ENCODE assay signal across 14 cellular contexts in the genomic region with DNA sequence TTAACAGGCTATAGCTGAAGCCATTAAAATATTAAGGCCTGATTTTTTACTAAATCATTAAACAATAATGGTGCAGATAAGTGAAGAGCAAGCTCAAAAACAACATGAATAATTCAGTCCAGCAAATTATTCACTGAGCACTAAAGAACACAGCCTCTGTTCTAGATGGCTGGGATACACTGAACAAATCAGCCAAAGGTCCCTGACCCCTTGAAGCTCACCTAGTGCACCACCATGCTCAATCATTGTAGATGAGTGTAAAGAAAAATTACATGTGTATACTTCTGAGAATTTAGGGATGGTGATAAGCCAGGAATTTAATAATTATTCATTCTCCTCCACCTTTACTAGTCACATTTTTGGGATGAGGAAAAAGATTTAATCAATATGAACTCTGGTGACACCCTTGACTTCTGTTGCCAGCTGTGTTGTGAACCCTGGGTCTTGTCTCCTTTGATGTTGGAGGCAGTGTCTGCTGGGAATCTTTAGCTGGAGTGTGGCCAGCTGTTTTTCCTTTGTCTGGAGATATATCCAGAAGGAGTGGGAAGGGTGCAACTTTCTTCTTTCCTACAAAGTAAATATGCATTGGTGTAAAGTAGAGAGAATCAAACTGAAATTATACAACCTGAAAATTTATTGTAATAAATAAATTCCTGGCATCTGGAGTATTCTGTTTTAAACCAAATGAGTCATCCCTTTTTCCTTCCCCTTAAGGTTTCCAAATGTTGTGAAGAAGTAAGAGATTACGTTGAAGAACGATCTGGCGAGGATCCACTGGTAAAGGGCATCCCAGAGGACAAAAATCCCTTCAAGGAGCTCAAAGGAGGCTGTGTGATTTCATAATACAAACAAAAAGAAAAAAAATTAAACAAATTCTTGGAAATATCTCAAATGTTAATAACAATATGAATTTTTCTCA. TPM values are rescaled to one million over a fixed set of nuclear protein-coding genes. Genes with fewer than 3 reads are reported as not detected.
DNase-seq lines count a peak whose midpoint lies in the region; FAIRE-seq and TF ChIP-seq lines count a peak whose summit lies in the region.
"Had no signal": no experiment of that assay in that cellular context is flagged by ENCODE, and none has a peak within 500 bp of the region (broad histone marks: within the 10 kb centered on the region; RNA-seq: fewer than 3 reads in every experiment).

No MANE protein-coding gene starts in this region.

- no peaks in the 10 kb centered on the region for H3K36me3 Mint-ChIP-seq in activated T-helper 1 cell treated with anti-CD3 and anti-CD28 coated beads, Interleukin-12 subunit alpha, Interleukin-12 subunit beta, Interleukin-2, Interleukin-4 antibody, amounts not matched to agents 30 ng/mL and 10 ng/mL and 1 ng/mL, durations not matched to agents 14 hours and 24 hours and 36 hours (ENCODE audit: low read depth)

- H3K9me3 ChIP-seq in keratinocyte (ENCODE audit: control insufficient read depth, low read depth, low read length) (no peaks in the 10 kb centered on the region), subcutaneous abdominal adipose tissue (ENCODE audit: control insufficient read depth in 5 of 5, low read length in 5 of 5) (no peaks in the 10 kb centered on the region)

- H4K20me1 ChIP-seq in keratinocyte (ENCODE audit: control insufficient read depth, extremely low read depth, insufficient read depth, low read length), result no peaks in the 10 kb centered on the region

- H3K4me3 ChIP-seq in bronchial epithelial cell (ENCODE audit: low read depth, low read length), result no peak overlapping the region
- H3K4me3 ChIP-seq in keratinocyte (ENCODE audit: control insufficient read depth in 2 of 3, extremely low read depth in 1 of 3, insufficient read depth in 2 of 3, low read depth in 1 of 3, low read length in 3 of 3), result no peak overlapping the region
- H3K4me3 ChIP-seq in subcutaneous abdominal adipose tissue (ENCODE audit: low read depth in 1 of 5, low read length in 5 of 5), result no peak overlapping the region

- H3K79me2 ChIP-seq in keratinocyte (ENCODE audit: control insufficient read depth, insufficient read depth, low read length), result no peaks in the 10 kb centered on the region

- H3K27ac ChIP-seq in keratinocyte (ENCODE audit: control insufficient read depth, insufficient read depth, low read length), result no peak overlapping the region
- H3K27ac ChIP-seq in subcutaneous abdominal adipose tissue (ENCODE audit: low read depth, low read length), result peak overlapping the region; percentile 92

- H3K9me1 ChIP-seq in keratinocyte (ENCODE audit: control insufficient read depth, extremely low read depth, insufficient read depth, low read length), result no peaks in the 10 kb centered on the region

- no peaks in the 10 kb centered on the region for H3K9me3 Mint-ChIP-seq in activated T-helper 1 cell treated with anti-CD3 and anti-CD28 coated beads, Interleukin-12 subunit alpha, Interleukin-12 subunit beta, Interleukin-2, Interleukin-4 antibody, amounts not matched to agents 30 ng/mL and 10 ng/mL and 1 ng/mL, durations not matched to agents 14 hours and 24 hours and 36 hours
- H3K9me3 Mint-ChIP-seq: activated T-helper 2 cell treated with anti-CD3 and anti-CD28 coated beads, Interferon-gamma antibody, Interleukin-2, Interleukin-4, amounts not matched to agents 10 μg/mL and 5 μg/mL and 100 μg/mL, durations not matched to agents 14 hours and 24 hours and 36 hours had no signal

- H3K4me1 ChIP-seq in keratinocyte (ENCODE audit: control insufficient read depth, extremely low read depth, insufficient read depth, low read length) (peaks cover 5% of the 10 kb centered on the region), subcutaneous abdominal adipose tissue (ENCODE audit: control insufficient read depth in 5 of 5, insufficient read depth in 5 of 5, low read length in 5 of 5) (peaks cover 0 to 21% (median 14%) of the 10 kb centered on the region in 5 donors)

- H3K27ac Mint-ChIP-seq in activated T-helper 1 cell treated with anti-CD3 and anti-CD28 coated beads, Interleukin-12 subunit alpha, Interleukin-12 subunit beta, Interleukin-2, Interleukin-4 antibody, amounts not matched to agents 30 ng/mL and 10 ng/mL and 1 ng/mL, durations not matched to agents 14 hours and 24 hours and 36 hours, result no peak overlapping the region
- H3K27ac Mint-ChIP-seq: activated CD4-positive, alpha-beta T cell treated with anti-CD3 and anti-CD28 coated beads for 36 hours; activated T-helper 2 cell treated with anti-CD3 and anti-CD28 coated beads, Interferon-gamma antibody, Interleukin-2, Interleukin-4, amounts not matched to agents 10 μg/mL and 5 μg/mL and 100 μg/mL, durations not matched to agents 14 hours and 24 hours and 36 hours had no signal

- H3K9ac ChIP-seq in keratinocyte (ENCODE audit: control insufficient read depth, extremely low read depth, insufficient read depth, low read length), result no peak overlapping the region
- peak overlapping the region in 1 of 5 donors; percentile 15 for H3K9ac ChIP-seq in subcutaneous abdominal adipose tissue (ENCODE audit: low read length in 5 of 5)

- no peak for TF ChIP-seq CTCF in bronchial epithelial cell (IDR thresholded peaks at IDR 0.05; ENCODE audit: insufficient read depth, low read length, severe bottlenecking)
- TF ChIP-seq CTCF in keratinocyte (optimal IDR thresholded peaks at IDR 0.05 in 1 of 3, IDR thresholded peaks at IDR 0.05 in 1 of 3, conservative IDR thresholded peaks at IDR 0.05 in 1 of 3; ENCODE audit: extremely low read depth in 1 of 3, insufficient read depth in 2 of 3, low read length in 3 of 3), result no peak

- H3K4me2 ChIP-seq in keratinocyte (ENCODE audit: control insufficient read depth, extremely low read depth, insufficient read depth, low read depth, low read length), result peak overlapping the region; percentile 16

- no peak overlapping the region for H2AFZ ChIP-seq in keratinocyte (ENCODE audit: control insufficient read depth, low read length)

- no peaks in the 10 kb centered on the region for H3K36me3 ChIP-seq in bronchial epithelial cell (ENCODE audit: control insufficient read depth, insufficient read depth, low read length)
- H3K36me3 ChIP-seq in keratinocyte (ENCODE audit: control insufficient read depth in 2 of 2, extremely low read depth in 1 of 2, insufficient read depth in 2 of 2, low read length in 2 of 2), result no peaks in the 10 kb centered on the region
- no peaks in the 10 kb centered on the region for H3K36me3 ChIP-seq in subcutaneous abdominal adipose tissue (ENCODE audit: control insufficient read depth in 5 of 5, insufficient read depth in 5 of 5, low read length in 5 of 5)

- dilution Hi-C loops in keratinocyte (cut with MboI; ENCODE audit: extremely low pct_ligation_motif_present, low sequenced_read_pairs), result no loop called here

- H3K27me3 Mint-ChIP-seq in activated T-helper 1 cell treated with anti-CD3 and anti-CD28 coated beads, Interleukin-12 subunit alpha, Interleukin-12 subunit beta, Interleukin-2, Interleukin-4 antibody, amounts not matched to agents 30 ng/mL and 10 ng/mL and 1 ng/mL, durations not matched to agents 14 hours and 24 hours and 36 hours (ENCODE audit: insufficient read depth), result peaks cover 14% of the 10 kb centered on the region

- DNase-seq in HT1080 (ENCODE audit: low read depth) (peak; percentile 8), bronchial epithelial cell (ENCODE audit: low read depth) (peak; percentile 12), keratinocyte (ENCODE audit: low read depth, low spot score) (no peak), NCI-H446 (lab: John Stamatoyannopoulos, UW) (no peak)
- no peak for DNase-seq in effector CD8-positive, alpha-beta T cell (lab: John Stamatoyannopoulos, UW)
- no peak for DNase-seq in activated T-helper 1 cell treated with anti-CD3 and anti-CD28 coated beads, Interleukin-12 subunit alpha, Interleukin-12 subunit beta, Interleukin-2, Interleukin-4 antibody, amounts not matched to agents 30 ng/mL and 10 ng/mL and 1 ng/mL, durations not matched to agents 14 hours and 24 hours and 36 hours (ENCODE audit: low spot score)
- DNase-seq: activated CD4-positive, alpha-beta T cell treated with anti-CD3 and anti-CD28 coated beads for 36 hours; caudate nucleus; kidney glomerular epithelial cell; NCI-H187 treated with DMSO at 0.1 percent for 48 hours had no signal

- H3K27me3 ChIP-seq in bronchial epithelial cell (ENCODE audit: control insufficient read depth, insufficient read depth, low read length) (no peaks in the 10 kb centered on the region), keratinocyte (ENCODE audit: control insufficient read depth, extremely low read depth, insufficient read depth, low read length) (no peaks in the 10 kb centered on the region), subcutaneous abdominal adipose tissue (ENCODE audit: control insufficient read depth in 5 of 5, insufficient read depth in 4 of 5, low read length in 5 of 5) (no peaks in the 10 kb centered on the region)

- intact Hi-C loops in activated T-helper 1 cell treated with anti-CD3 and anti-CD28 coated beads, Interleukin-12 subunit alpha, Interleukin-12 subunit beta, Interleukin-2, Interleukin-4 antibody, amounts not matched to agents 30 ng/mL and 10 ng/mL and 1 ng/mL, durations not matched to agents 14 hours and 24 hours and 36 hours (cut with micrococcal nuclease), result no loop called here

- H3K4me3 Mint-ChIP-seq in activated T-helper 1 cell treated with anti-CD3 and anti-CD28 coated beads, Interleukin-12 subunit alpha, Interleukin-12 subunit beta, Interleukin-2, Interleukin-4 antibody, amounts not matched to agents 30 ng/mL and 10 ng/mL and 1 ng/mL, durations not matched to agents 14 hours and 24 hours and 36 hours, result no peak overlapping the region
- H3K4me3 Mint-ChIP-seq: activated CD4-positive, alpha-beta T cell treated with anti-CD3 and anti-CD28 coated beads for 36 hours had no signal

- FAIRE-seq in bronchial epithelial cell (lab: Jason Lieb, UNC) (no peak), keratinocyte (lab: Jason Lieb, UNC) (peak; percentile 29)

- no peaks in the 10 kb centered on the region for H3K4me1 Mint-ChIP-seq in activated T-helper 1 cell treated with anti-CD3 and anti-CD28 coated beads, Interleukin-12 subunit alpha, Interleukin-12 subunit beta, Interleukin-2, Interleukin-4 antibody, amounts not matched to agents 30 ng/mL and 10 ng/mL and 1 ng/mL, durations not matched to agents 14 hours and 24 hours and 36 hours (ENCODE audit: low read depth)
- H3K4me1 Mint-ChIP-seq: activated CD4-positive, alpha-beta T cell treated with anti-CD3 and anti-CD28 coated beads for 36 hours had no signal

RNA-seq across cellular contexts. Expression of a gene that starts 4.0 kb away (rescaled TPM):
- not detected in 2 replicates for total RNA-seq in HT1080 (2014; rRNA removed; shearing (Covaris generic))
- not detected in 2 replicates for polyA plus RNA-seq in HT1080 (2015; cell fraction: cytosol; rRNA removed)
- polyA plus RNA-seq in HT1080 (2015; cell fraction: nucleus; rRNA removed), result not detected in 2 replicates
- not detected in 2 replicates for total RNA-seq in bronchial epithelial cell
- not detected in 3 replicates for polyA plus RNA-seq in keratinocyte
- not detected for polyA plus RNA-seq in keratinocyte (2011; ENCODE audit: low read depth)
- not detected in 2 replicates for polyA plus RNA-seq in keratinocyte (2011; cell fraction: cytosol; rRNA removed)
- not detected in 2 replicates for polyA plus RNA-seq in keratinocyte (2011; cell fraction: nucleus; rRNA removed)
- polyA plus RNA-seq in keratinocyte (2012; ENCODE audit: low replicate concordance), result not detected in 2 replicates
- not detected in 3 replicates for polyA minus RNA-seq in keratinocyte
- not detected for polyA minus RNA-seq in keratinocyte (2011; cell fraction: cytosol; rRNA and poly(A)+ RNA removed)
- polyA minus RNA-seq in keratinocyte (2011; cell fraction: nucleus; rRNA and poly(A)+ RNA removed), result not detected in 2 replicates
- total RNA-seq in activated T-helper 1 cell treated with anti-CD3 and anti-CD28 coated beads, Interleukin-12 subunit alpha, Interleukin-12 subunit beta, Interleukin-2, Interleukin-4 antibody, amounts not matched to agents 30 ng/mL and 10 ng/mL and 1 ng/mL, durations not matched to agents 14 hours and 24 hours and 36 hours, result not detected in 2 replicates
- total RNA-seq: activated CD4-positive, alpha-beta T cell treated with anti-CD3 and anti-CD28 coated beads for 36 hours; activated T-helper 2 cell treated with anti-CD3 and anti-CD28 coated beads, Interferon-gamma antibody, Interleukin-2, Interleukin-4, amounts not matched to agents 10 μg/mL and 5 μg/mL and 100 μg/mL, durations not matched to agents 14 hours and 24 hours and 36 hours; subcutaneous adipose tissue had no signal
- polyA plus RNA-seq: esophagus had no signal

RNA-seq across cellular contexts. Expression of a gene that starts 11.2 kb away (rescaled TPM):
- total RNA-seq in HT1080 (2014; rRNA removed; shearing (Covaris generic)), result 17.6 and 22.9 TPM in 2 replicates
- 6.8 and 11.4 TPM in 2 replicates for polyA plus RNA-seq in HT1080 (2015; cell fraction: cytosol; rRNA removed)
- 3.9 and 5.5 TPM in 2 replicates for polyA plus RNA-seq in HT1080 (2015; cell fraction: nucleus; rRNA removed)
- 0.26 and 0.38 TPM in 2 replicates for total RNA-seq in bronchial epithelial cell
- polyA plus RNA-seq in keratinocyte, result 0.23 to 1.0 TPM (median 0.63 TPM) in 3 replicates
- not detected for polyA plus RNA-seq in keratinocyte (2011; ENCODE audit: low read depth)
- polyA plus RNA-seq in keratinocyte (2011; cell fraction: cytosol; rRNA removed), result 0.47 and 0.49 TPM in 2 replicates
- 0.13 and 0.23 TPM in 2 replicates for polyA plus RNA-seq in keratinocyte (2011; cell fraction: nucleus; rRNA removed)
- 1.1 TPM in 1 of 2 replicates, not detected in the other for polyA plus RNA-seq in keratinocyte (2012; ENCODE audit: low replicate concordance)
- 0.06 to 0.43 TPM (median 0.13 TPM) in 3 replicates for polyA minus RNA-seq in keratinocyte
- polyA minus RNA-seq in keratinocyte (2011; cell fraction: cytosol; rRNA and poly(A)+ RNA removed), result not detected
- 0.11 TPM in 1 of 2 replicates, not detected in the other for polyA minus RNA-seq in keratinocyte (2011; cell fraction: nucleus; rRNA and poly(A)+ RNA removed)
- not detected in 2 replicates for total RNA-seq in activated T-helper 1 cell treated with anti-CD3 and anti-CD28 coated beads, Interleukin-12 subunit alpha, Interleukin-12 subunit beta, Interleukin-2, Interleukin-4 antibody, amounts not matched to agents 30 ng/mL and 10 ng/mL and 1 ng/mL, durations not matched to agents 14 hours and 24 hours and 36 hours
- total RNA-seq: activated CD4-positive, alpha-beta T cell treated with anti-CD3 and anti-CD28 coated beads for 36 hours; activated T-helper 2 cell treated with anti-CD3 and anti-CD28 coated beads, Interferon-gamma antibody, Interleukin-2, Interleukin-4, amounts not matched to agents 10 μg/mL and 5 μg/mL and 100 μg/mL, durations not matched to agents 14 hours and 24 hours and 36 hours had no signal

RNA-seq across cellular contexts. Expression of a gene that starts 19.8 kb away (rescaled TPM):
- total RNA-seq in HT1080 (2014; rRNA removed; shearing (Covaris generic)), result not detected in 2 replicates
- polyA plus RNA-seq in HT1080 (2015; cell fraction: cytosol; rRNA removed), result 0.57 and 0.81 TPM in 2 replicates
- polyA plus RNA-seq in HT1080 (2015; cell fraction: nucleus; rRNA removed), result 0.78 and 1.8 TPM in 2 replicates
- 2.8 and 8.7 TPM in 2 replicates for total RNA-seq in bronchial epithelial cell
- 46.0 to 138 TPM (median 87.2 TPM) in 3 replicates for polyA plus RNA-seq in keratinocyte
- 1.4 TPM for polyA plus RNA-seq in keratinocyte (2011; ENCODE audit: low read depth)
- 47.5 and 74.1 TPM in 2 replicates for polyA plus RNA-seq in keratinocyte (2011; cell fraction: cytosol; rRNA removed)
- 60.6 and 69.1 TPM in 2 replicates for polyA plus RNA-seq in keratinocyte (2011; cell fraction: nucleus; rRNA removed)
- polyA plus RNA-seq in keratinocyte (2012; ENCODE audit: low replicate concordance), result 1.7 and 125 TPM in 2 replicates
- polyA minus RNA-seq in keratinocyte, result 23.6 to 72.7 TPM (median 30.3 TPM) in 3 replicates
- polyA minus RNA-seq in keratinocyte (2011; cell fraction: cytosol; rRNA and poly(A)+ RNA removed), result 42.0 TPM
- polyA minus RNA-seq in keratinocyte (2011; cell fraction: nucleus; rRNA and poly(A)+ RNA removed), result 33.7 and 34.1 TPM in 2 replicates
- total RNA-seq in activated T-helper 1 cell treated with anti-CD3 and anti-CD28 coated beads, Interleukin-12 subunit alpha, Interleukin-12 subunit beta, Interleukin-2, Interleukin-4 antibody, amounts not matched to agents 30 ng/mL and 10 ng/mL and 1 ng/mL, durations not matched to agents 14 hours and 24 hours and 36 hours, result not detected in 2 replicates
- total RNA-seq: activated CD4-positive, alpha-beta T cell treated with anti-CD3 and anti-CD28 coated beads for 36 hours; activated T-helper 2 cell treated with anti-CD3 and anti-CD28 coated beads, Interferon-gamma antibody, Interleukin-2, Interleukin-4, amounts not matched to agents 10 μg/mL and 5 μg/mL and 100 μg/mL, durations not matched to agents 14 hours and 24 hours and 36 hours had no signal

Comparison
In these comparisons a context has a peak if more than half of its experiments do, and no peak if none do; other contexts are left out.
1. DNase-seq: peak in HT1080 (single experiment) and bronchial epithelial cell (single experiment); none in keratinocyte (single experiment), effector CD8-positive, alpha-beta T cell (single experiment), NCI-H446 (0 of 2) and activated T-helper 1 cell treated with anti-CD3 and anti-CD28 coated beads, Interleukin-12 subunit alpha, Interleukin-12 subunit beta, Interleukin-2, Interleukin-4 antibody, amounts not matched to agents 30 ng/mL and 10 ng/mL and 1 ng/mL, durations not matched to agents 14 hours and 24 hours and 36 hours (single experiment).
2. RNA of a gene that starts 11.2 kb away (total RNA-seq): 17.6 to 22.9 TPM in HT1080; 0.26 to 0.38 TPM in bronchial epithelial cell and not detected in activated T-helper 1 cell treated with anti-CD3 and anti-CD28 coated beads, Interleukin-12 subunit alpha, Interleukin-12 subunit beta, Interleukin-2, Interleukin-4 antibody, amounts not matched to agents 30 ng/mL and 10 ng/mL and 1 ng/mL, durations not matched to agents 14 hours and 24 hours and 36 hours; every median in the first group is over 10 times any median in the second.